In genomic region chr11:102448869-102449224, GRCh38 we compare ENCODE assay signal across 1 cellular context.
A peak's percentile ranks its signal among the peaks of the same experiment; 100 is the strongest.
TF ChIP-seq lines count a peak whose summit lies in the region.

No MANE protein-coding gene starts in this region.

TF ChIP-seq in HepG2, 621 proteins besides CTCF, POLR2A, EP300 and RAD21 (continued from another document and continues in another):
- TF ChIP-seq GMEB2 (CRISPR knock-in tag; IDR thresholded peaks at IDR 0.05; ENCODE audit: low read depth) (no peak), ZNF530 (CRISPR knock-in tag; IDR thresholded peaks at IDR 0.05; ENCODE audit: low read depth) (no peak), NCOA2 (CRISPR knock-in tag; IDR thresholded peaks at IDR 0.05) (peak; percentile 28; the same call in 1 of the 2 replicates), IRF9 (CRISPR knock-in tag; IDR thresholded peaks at IDR 0.05; ENCODE audit: borderline replicate concordance) (no peak), SAP130 (CRISPR knock-in tag; IDR thresholded peaks at IDR 0.05; ENCODE audit: low read depth) (peak; percentile 69; the same call in 1 of the 2 replicates), ZBTB8A (CRISPR knock-in tag; IDR thresholded peaks at IDR 0.05; ENCODE audit: borderline replicate concordance, low read depth) (no peak), ZNF713 (CRISPR knock-in tag; IDR thresholded peaks at IDR 0.05) (no peak), ZNF136 (CRISPR knock-in tag; IDR thresholded peaks at IDR 0.05; ENCODE audit: low read depth) (no peak), NR2C2 (CRISPR knock-in tag; IDR thresholded peaks at IDR 0.05; ENCODE audit: borderline replicate concordance) (0 out of 2 replicates have a peak, but pooled peaks have one; percentile 15), GABPB1 (CRISPR knock-in tag; IDR thresholded peaks at IDR 0.05) (peak; percentile 42; the same call in 1 of the 2 replicates), SP1 (IDR thresholded peaks at IDR 0.05) (no peak), SP1 (CRISPR knock-in tag; IDR thresholded peaks at IDR 0.05) (no peak), ZNF503 (CRISPR knock-in tag; IDR thresholded peaks at IDR 0.05) (no peak), ZNF343 (CRISPR knock-in tag; IDR thresholded peaks at IDR 0.05) (no peak), HNRNPLL (IDR thresholded peaks at IDR 0.05; ENCODE audit: low read depth, low read length, poor library complexity, severe bottlenecking) (no peak), TCF7 (IDR thresholded peaks at IDR 0.05; ENCODE audit: low read depth) (0 out of 2 replicates have a peak, but pooled peaks have one; percentile 19), NFYC (CRISPR knock-in tag; IDR thresholded peaks at IDR 0.05) (no peak), ZNF138 (CRISPR knock-in tag; IDR thresholded peaks at IDR 0.05; ENCODE audit: low read depth) (no peak), RARA (CRISPR knock-in tag; IDR thresholded peaks at IDR 0.05) (peak; percentile 61; the same call in 1 of the 2 replicates), ZNF570 (CRISPR knock-in tag; IDR thresholded peaks at IDR 0.05; ENCODE audit: borderline replicate concordance) (no peak), ETV5 (CRISPR knock-in tag; IDR thresholded peaks at IDR 0.05; ENCODE audit: borderline replicate concordance) (peak; percentile 52; the same call in 1 of the 2 replicates), ZBTB20 (CRISPR knock-in tag; IDR thresholded peaks at IDR 0.05; ENCODE audit: borderline replicate concordance, low read depth) (0 out of 2 replicates have a peak, but pooled peaks have one; percentile 35), ZNF704 (CRISPR knock-in tag; IDR thresholded peaks at IDR 0.05; ENCODE audit: borderline replicate concordance) (no peak), ZNF546 (CRISPR knock-in tag; conservative IDR thresholded peaks at IDR 0.05) (no peak), ZNF775 (CRISPR knock-in tag; IDR thresholded peaks at IDR 0.05; ENCODE audit: borderline replicate concordance) (no peak), TBX2 (CRISPR knock-in tag; IDR thresholded peaks at IDR 0.05; ENCODE audit: borderline replicate concordance) (peak; percentile 35; the same call in 1 of the 2 replicates), MBD4 (IDR thresholded peaks at IDR 0.05; ENCODE audit: borderline replicate concordance, low read length) (0 out of 2 replicates have a peak, but pooled peaks have one; percentile 28), ZNF800 (CRISPR knock-in tag; IDR thresholded peaks at IDR 0.05) (no peak), SOX13 (IDR thresholded peaks at IDR 0.05) (no peak), SOX13 (CRISPR knock-in tag; conservative IDR thresholded peaks at IDR 0.05 in 1 of 2, IDR thresholded peaks at IDR 0.05 in 1 of 2) (peak in 1 of 2 experiments; percentile 41; a peak in 1 of 4 replicates), AFF4 (CRISPR knock-in tag; IDR thresholded peaks at IDR 0.05) (no peak), ZNF160 (CRISPR knock-in tag; IDR thresholded peaks at IDR 0.05) (no peak), GATAD2A (CRISPR knock-in tag; IDR thresholded peaks at IDR 0.05) (peak; percentile 68), ZNF614 (CRISPR knock-in tag; IDR thresholded peaks at IDR 0.05; ENCODE audit: borderline replicate concordance) (0 out of 2 replicates have a peak, but pooled peaks have one; percentile 39), CENPX (CRISPR knock-in tag; IDR thresholded peaks at IDR 0.05) (no peak), HMG20A (CRISPR knock-in tag; IDR thresholded peaks at IDR 0.05; ENCODE audit: borderline replicate concordance) (peak; percentile 13; the same call in 1 of the 2 replicates), HMGXB4 (CRISPR knock-in tag; IDR thresholded peaks at IDR 0.05; ENCODE audit: borderline replicate concordance in 1 of 2, low read depth in 1 of 2) (no peak), IKZF4 (CRISPR knock-in tag; IDR thresholded peaks at IDR 0.05; ENCODE audit: borderline replicate concordance, low read depth, not compliant biosample characterization) (no peak), ZBTB2 (CRISPR knock-in tag; IDR thresholded peaks at IDR 0.05; ENCODE audit: low read depth) (no peak), ZNF260 (CRISPR knock-in tag; IDR thresholded peaks at IDR 0.05; ENCODE audit: borderline replicate concordance, low read depth) (no peak), TEF (CRISPR knock-in tag; IDR thresholded peaks at IDR 0.05) (0 out of 2 replicates have a peak, but pooled peaks have one; percentile 39), GPN1 (CRISPR knock-in tag; IDR thresholded peaks at IDR 0.05; ENCODE audit: borderline replicate concordance) (no peak), ZNF780A (CRISPR knock-in tag; IDR thresholded peaks at IDR 0.05) (no peak), SOX5 (CRISPR knock-in tag; IDR thresholded peaks at IDR 0.05; ENCODE audit: borderline replicate concordance) (peak; percentile 58; the same call in 1 of the 2 replicates), ZNF282 (IDR thresholded peaks at IDR 0.05; ENCODE audit: partially characterized antibody) (no peak), GABPA (IDR thresholded peaks at IDR 0.05; ENCODE audit: low read depth, low read length) (no peak), GABPA (CRISPR knock-in tag; IDR thresholded peaks at IDR 0.05; ENCODE audit: low read depth) (peak; percentile 58), HDAC2 (CRISPR knock-in tag; IDR thresholded peaks at IDR 0.05) (0 out of 2 replicates have a peak, but pooled peaks have one; percentile 19)
